In genomic region chr9:121732383-121732782, GRCh38 we compare ENCODE assay signal across 21 cellular contexts.
DNase-seq lines count a peak whose midpoint lies in the region; ATAC-seq and TF ChIP-seq lines count a peak whose summit lies in the region.
"Had no signal": no experiment of that assay in that cellular context is flagged by ENCODE, and none has a peak within 500 bp of the region (broad histone marks: within the 10 kb centered on the region; RNA-seq: fewer than 3 reads in every experiment).

No MANE protein-coding gene starts in this region.

- peaks cover 22% of the 10 kb centered on the region for H3K27me3 Mint-ChIP-seq in activated CD8-positive, alpha-beta T cell treated with anti-CD3 and anti-CD28 coated beads for 36 hours
- peaks cover 25% of the 10 kb centered on the region for H3K27me3 Mint-ChIP-seq in activated CD8-positive, alpha-beta T cell treated with anti-CD3 and anti-CD28 coated beads, Interleukin-2, amount 10 ng/mL, durations not matched to agents 7 days and 5 days (ENCODE audit: low read depth)
- H3K27me3 Mint-ChIP-seq in osteocyte (ENCODE audit: unreplicated experiment) = no peaks in the 10 kb centered on the region
- H3K27me3 Mint-ChIP-seq in CD14-positive monocyte (ENCODE audit: low read depth in 3 of 3) = peaks cover 35 to 50% (median 44%) of the 10 kb centered on the region in 3 donors

- no peak for TF ChIP-seq CTCF in activated CD8-positive, alpha-beta T cell treated with anti-CD3 and anti-CD28 coated beads for 36 hours (IDR thresholded peaks at IDR 0.05)
- TF ChIP-seq CTCF in coronary artery (IDR thresholded peaks at IDR 0.05) (no peak), osteocyte (IDR thresholded peaks at IDR 0.05) (no peak), vagina (IDR thresholded peaks at IDR 0.05) (no peak), CD14-positive monocyte (IDR thresholded peaks at IDR 0.05) (no peak)

- no peaks in the 10 kb centered on the region for H3K36me3 Mint-ChIP-seq in activated CD8-positive, alpha-beta T cell treated with anti-CD3 and anti-CD28 coated beads for 36 hours (ENCODE audit: low read depth)
- no peaks in the 10 kb centered on the region for H3K36me3 Mint-ChIP-seq in activated CD8-positive, alpha-beta T cell treated with anti-CD3 and anti-CD28 coated beads, Interleukin-2, amount 10 ng/mL, durations not matched to agents 7 days and 5 days (ENCODE audit: low read depth)
- H3K36me3 Mint-ChIP-seq in osteocyte (ENCODE audit: unreplicated experiment) (no peaks in the 10 kb centered on the region), CD14-positive monocyte (no peaks in the 10 kb centered on the region)
- H3K36me3 Mint-ChIP-seq: T-cell had no signal

- H3K9me3 Mint-ChIP-seq in activated CD8-positive, alpha-beta T cell treated with anti-CD3 and anti-CD28 coated beads for 36 hours = no peaks in the 10 kb centered on the region
- no peaks in the 10 kb centered on the region for H3K9me3 Mint-ChIP-seq in activated CD8-positive, alpha-beta T cell treated with anti-CD3 and anti-CD28 coated beads, Interleukin-2, amount 10 ng/mL, durations not matched to agents 7 days and 5 days (ENCODE audit: insufficient read depth)
- H3K9me3 Mint-ChIP-seq in osteocyte (ENCODE audit: unreplicated experiment) (no peaks in the 10 kb centered on the region), CD14-positive monocyte (peaks cover 0 to 11% (median 0%) of the 10 kb centered on the region in 7 donors)
- H3K9me3 Mint-ChIP-seq: T-cell had no signal

- H3K36me3 ChIP-seq in vagina = no peaks in the 10 kb centered on the region
- H3K36me3 ChIP-seq: ovary, thyroid gland had no signal

- POLR2A ChIA-PET in activated CD8-positive, alpha-beta T cell treated with anti-CD3 and anti-CD28 coated beads for 36 hours (lab: Charles Lee) = no interaction called here
- POLR2A ChIA-PET in activated CD8-positive, alpha-beta T cell treated with anti-CD3 and anti-CD28 coated beads, Interleukin-2, amount 10 ng/mL, durations not matched to agents 7 days and 5 days (lab: Charles Lee) = no interaction called here

- no peak overlapping the region for H3K4me3 Mint-ChIP-seq in activated CD8-positive, alpha-beta T cell treated with anti-CD3 and anti-CD28 coated beads for 36 hours
- no peak overlapping the region for H3K4me3 Mint-ChIP-seq in activated CD8-positive, alpha-beta T cell treated with anti-CD3 and anti-CD28 coated beads, Interleukin-2, amount 10 ng/mL, durations not matched to agents 7 days and 5 days
- H3K4me3 Mint-ChIP-seq in osteocyte (ENCODE audit: unreplicated experiment) = no peak overlapping the region
- no peak overlapping the region for H3K4me3 Mint-ChIP-seq in CD14-positive monocyte
- H3K4me3 Mint-ChIP-seq: activated CD4-positive, alpha-beta T cell treated with anti-CD3 and anti-CD28 coated beads for 36 hours; T-cell had no signal

- no peak for DNase-seq in activated CD8-positive, alpha-beta T cell treated with anti-CD3 and anti-CD28 coated beads for 36 hours
- DNase-seq in activated CD8-positive, alpha-beta T cell treated with anti-CD3 and anti-CD28 coated beads, Interleukin-2, amount 10 ng/mL, durations not matched to agents 7 days and 5 days = no peak
- no peak for DNase-seq in coronary artery (ENCODE audit: low spot score)
- DNase-seq in osteocyte (ENCODE audit: extremely low spot score, unreplicated experiment) = no peak
- no peak for DNase-seq in vagina (ENCODE audit: extremely low spot score in 2 of 2)
- no peak for DNase-seq in activated naive CD4-positive, alpha-beta T cell (lab: John Stamatoyannopoulos, UW)
- no peak for DNase-seq in CD14-positive monocyte (ENCODE audit: low spot score)
- DNase-seq: activated CD4-positive, alpha-beta T cell treated with anti-CD3 and anti-CD28 coated beads for 36 hours; dermis blood vessel endothelial cell; islet precursor cell; NCI-H1436; OCI-M1; ovary; SIG-M5; stimulated activated naive CD4-positive, alpha-beta T cell; T-cell had no signal

- ATAC-seq in activated CD8-positive, alpha-beta T cell treated with anti-CD3 and anti-CD28 coated beads for 36 hours = no peak
- no peak for ATAC-seq in activated CD8-positive, alpha-beta T cell treated with anti-CD3 and anti-CD28 coated beads, Interleukin-2, amount 10 ng/mL, durations not matched to agents 7 days and 5 days
- ATAC-seq in HG02885 (IDR thresholded peaks at IDR 0.05; ENCODE audit: poor library complexity, unreplicated experiment) = no peak
- ATAC-seq: activated CD4-positive, alpha-beta T cell treated with anti-CD3 and anti-CD28 coated beads for 36 hours; sciatic nerve had no signal

- CTCF ChIA-PET in activated CD8-positive, alpha-beta T cell treated with anti-CD3 and anti-CD28 coated beads for 36 hours (lab: Charles Lee) = no interaction called here
- CTCF ChIA-PET in activated CD8-positive, alpha-beta T cell treated with anti-CD3 and anti-CD28 coated beads, Interleukin-2, amount 10 ng/mL, durations not matched to agents 7 days and 5 days (lab: Charles Lee) = interaction anchor here (0.9 to 2.2 kb wide), 3 partner anchors 36 to 367 kb away, joined by 3 to 8 read pairs (median 3); no protein-coding TSS in a partner anchor

- H3K9me3 ChIP-seq in vagina = no peaks in the 10 kb centered on the region
- H3K9me3 ChIP-seq: ovary, thyroid gland had no signal

- H3K4me1 ChIP-seq in vagina = peaks cover 84% of the 10 kb centered on the region

- peak overlapping the region; percentile 40 to 53 for H3K27ac ChIP-seq in coronary artery
- peak overlapping the region; percentile 4 for H3K27ac ChIP-seq in vagina

- no peaks in the 10 kb centered on the region for H3K27me3 ChIP-seq in vagina
- H3K27me3 ChIP-seq: hepatocyte, ovary, thyroid gland had no signal

- intact Hi-C loops in activated CD8-positive, alpha-beta T cell treated with anti-CD3 and anti-CD28 coated beads for 36 hours (cut with micrococcal nuclease) = no loop called here
- intact Hi-C loops in vagina (cut with DNase I) (no loop called here), CD14-positive monocyte (cut with micrococcal nuclease) (no loop called here)

- H3K4me3 ChIP-seq in coronary artery (no peak overlapping the region), vagina (no peak overlapping the region)
- H3K4me3 ChIP-seq: hepatocyte, lung, ovary, thyroid gland had no signal

- no peak for TF ChIP-seq POLR2A in vagina (IDR thresholded peaks at IDR 0.05)

- H3K4me1 Mint-ChIP-seq in activated CD8-positive, alpha-beta T cell treated with anti-CD3 and anti-CD28 coated beads for 36 hours (ENCODE audit: low read depth) = peaks cover 23% of the 10 kb centered on the region
- H3K4me1 Mint-ChIP-seq in activated CD8-positive, alpha-beta T cell treated with anti-CD3 and anti-CD28 coated beads, Interleukin-2, amount 10 ng/mL, durations not matched to agents 7 days and 5 days (ENCODE audit: low read depth) = peaks cover 30% of the 10 kb centered on the region
- H3K4me1 Mint-ChIP-seq in osteocyte (ENCODE audit: unreplicated experiment) (peaks cover 51% of the 10 kb centered on the region), CD14-positive monocyte (peaks cover 9% of the 10 kb centered on the region)

- H3K27ac Mint-ChIP-seq in activated CD8-positive, alpha-beta T cell treated with anti-CD3 and anti-CD28 coated beads for 36 hours = peak overlapping the region; percentile 60
- H3K27ac Mint-ChIP-seq in activated CD8-positive, alpha-beta T cell treated with anti-CD3 and anti-CD28 coated beads, Interleukin-2, amount 10 ng/mL, durations not matched to agents 7 days and 5 days = no peak overlapping the region
- peak overlapping the region; percentile 70 for H3K27ac Mint-ChIP-seq in osteocyte (ENCODE audit: unreplicated experiment)
- H3K27ac Mint-ChIP-seq in CD14-positive monocyte = no peak overlapping the region
- H3K27ac Mint-ChIP-seq: activated CD4-positive, alpha-beta T cell treated with anti-CD3 and anti-CD28 coated beads for 36 hours; T-cell had no signal

Comparison
In these comparisons a context has a peak if more than half of its experiments do, and no peak if none do; other contexts are left out.
1. H3K27ac Mint-ChIP-seq: peak in activated CD8-positive, alpha-beta T cell treated with anti-CD3 and anti-CD28 coated beads for 36 hours (single experiment) and osteocyte (single experiment); none in activated CD8-positive, alpha-beta T cell treated with anti-CD3 and anti-CD28 coated beads, Interleukin-2, amount 10 ng/mL, durations not matched to agents 7 days and 5 days (single experiment) and CD14-positive monocyte (0 of 7).